ENCODE assay signal across 15 cellular contexts in the genomic region with DNA sequence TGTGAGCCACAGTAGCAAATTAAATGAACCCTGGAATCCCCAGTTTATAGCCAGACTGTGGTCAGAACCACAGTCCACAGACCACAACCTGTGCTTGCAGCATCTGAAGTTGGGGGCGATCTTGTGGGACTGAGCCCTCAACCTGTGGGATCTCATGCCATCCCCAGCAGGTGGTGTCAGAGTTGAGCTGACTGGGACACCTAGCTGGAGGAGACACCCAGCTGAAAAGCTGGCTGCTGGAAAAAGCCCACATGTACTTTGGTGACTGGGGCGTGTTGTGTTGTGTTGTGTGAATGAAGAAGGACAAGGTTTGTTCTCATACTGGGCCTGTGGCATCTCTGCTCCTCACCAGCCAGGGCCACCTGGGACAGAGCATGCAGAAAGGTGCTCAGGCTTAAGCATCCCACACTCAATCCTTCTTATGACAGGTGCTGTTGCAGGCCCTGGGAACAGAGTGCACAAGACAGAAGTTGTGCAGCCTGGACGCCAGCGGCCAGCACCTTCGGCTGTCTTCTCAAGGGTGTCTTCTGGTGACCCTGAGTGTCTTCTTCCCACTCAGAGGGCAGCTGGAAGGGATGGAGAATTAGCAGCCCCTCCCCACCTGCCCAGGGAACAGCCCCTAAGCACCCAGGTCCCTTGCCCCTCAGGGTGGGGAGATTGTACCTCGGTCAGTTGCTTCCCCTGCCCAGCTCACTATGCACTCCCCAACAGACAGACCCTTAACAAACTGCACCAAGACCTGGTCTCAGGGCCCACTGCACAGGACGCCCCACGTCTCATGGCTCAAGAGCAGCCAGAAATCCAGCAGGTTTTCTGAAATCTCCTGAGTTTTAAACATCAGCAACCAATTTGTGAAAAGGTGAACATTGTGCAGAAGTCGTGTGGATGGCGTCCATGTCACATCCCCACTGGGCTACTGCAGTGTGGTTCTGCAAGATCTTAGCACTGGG. TPM values are rescaled to one million over a fixed set of nuclear protein-coding genes. Genes with fewer than 3 reads are reported as not detected.
A peak's percentile ranks its signal among the peaks of the same experiment; 100 is the strongest.
DNase-seq lines count a peak whose midpoint lies in the region; ATAC-seq, FAIRE-seq and TF ChIP-seq lines count a peak whose summit lies in the region.
"Had no signal": no experiment of that assay in that cellular context is flagged by ENCODE, and none has a peak within 500 bp of the region (broad histone marks: within the 10 kb centered on the region; RNA-seq: fewer than 3 reads in every experiment).

No MANE protein-coding gene starts in this region.

- no peaks in the 10 kb centered on the region for H3K9me3 ChIP-seq in heart left ventricle
- H3K9me3 ChIP-seq in right lobe of liver = no peaks in the 10 kb centered on the region

- peak in 3 of 5 donors; percentile 3 to 35 (median 7) for DNase-seq in heart left ventricle
- no peak for DNase-seq in left ventricle myocardium superior
- DNase-seq in RPMI8226 = peak; percentile 50
- DNase-seq in right lobe of liver = peak in 2 of 3 donors; percentile 20 to 39
- DNase-seq in GM12892 (ENCODE audit: insufficient read length) = no peak
- DNase-seq: AML-193; CD8-positive, alpha-beta T cell; H7; NCI-H1436; NCI-H2029 treated with DMSO at 0.1 percent for 48 hours; NCI-H524 treated with DMSO at 0.1 percent for 48 hours had no signal

- 77 to 88% (median 86%) methylated on average over 7 to 10 of the region's 10 CpGs for WGBS in heart left ventricle, 4 donors
- 81% methylated on average over 2 of the region's 10 CpGs for WGBS in right lobe of liver (ENCODE audit: insufficient coverage, low coverage, low lambda C conversion rate, missing lambda C conversion rate)

- intact Hi-C loops in heart left ventricle (cut with DNase I) (loop anchor here (2.0 to 10.0 kb wide), 8 partner anchors 48 to 1028 kb away; a partner anchor contains a TSS), left ventricle myocardium superior (cut with micrococcal nuclease) (no loop called here), right lobe of liver (cut with DNase I) (no loop called here)

- no peak for ATAC-seq in heart left ventricle
- ATAC-seq in left ventricle myocardium superior = no peak
- no peak for ATAC-seq in right lobe of liver
- no peak for ATAC-seq in HG03025 (IDR thresholded peaks at IDR 0.05; ENCODE audit: low FRiP score, unreplicated experiment)
- ATAC-seq in GM18907 (IDR thresholded peaks at IDR 0.05; ENCODE audit: unreplicated experiment) = no peak
- ATAC-seq: CD8-positive, alpha-beta T cell had no signal

- FAIRE-seq in GM12892 (lab: Jason Lieb, UNC) = no peak

- H3K36me3 ChIP-seq in heart left ventricle (no peaks in the 10 kb centered on the region), right lobe of liver (no peaks in the 10 kb centered on the region)

- TF ChIP-seq POLR2A in heart left ventricle (IDR thresholded peaks at IDR 0.05) (no peak), right lobe of liver (IDR thresholded peaks at IDR 0.05) (no peak), GM12892 (IDR thresholded peaks at IDR 0.05; ENCODE audit: low read depth, low read length) (no peak)

- peaks cover 0 to 15% (median 4%) of the 10 kb centered on the region in 12 donors for H3K4me1 ChIP-seq in heart left ventricle
- peaks cover 0 to 49% (median 17%) of the 10 kb centered on the region in 4 donors for H3K4me1 ChIP-seq in right lobe of liver

- TF ChIP-seq CTCF in heart left ventricle (IDR thresholded peaks at IDR 0.05) = no peak
- TF ChIP-seq CTCF in right lobe of liver (IDR thresholded peaks at IDR 0.05) = peak in 1 of 4 donors; percentile 6

- H3K4me3 ChIP-seq in heart left ventricle (no peak overlapping the region), right lobe of liver (no peak overlapping the region)
- H3K4me3 ChIP-seq: SK-N-MC had no signal

- H3K27ac ChIP-seq in heart left ventricle = no peak overlapping the region
- no peak overlapping the region for H3K27ac ChIP-seq in right lobe of liver
- H3K27ac ChIP-seq: SK-N-MC had no signal

- H3K27me3 ChIP-seq in heart left ventricle (peaks cover 0 to 23% (median 7%) of the 10 kb centered on the region in 9 donors), right lobe of liver (no peaks in the 10 kb centered on the region)

RNA-seq across cellular contexts. Expression of a gene that starts 2.2 kb away (rescaled TPM):
- total RNA-seq in heart left ventricle (not detected), left ventricle myocardium superior (not detected), right lobe of liver (100 to 1,000 TPM in 1 of 6 experiments, 10 to 100 TPM in 5; 15.1 to 101 (median 55.8) TPM)
- polyA plus RNA-seq in heart left ventricle = not detected
- not detected for polyA plus RNA-seq in GM12892 (2012; ENCODE audit: missing spikeins)
- total RNA-seq: CD8-positive, alpha-beta T cell; H7; HT-29 had no signal

RNA-seq across cellular contexts. Expression of a gene that starts 4.2 kb away (rescaled TPM):
- total RNA-seq in heart left ventricle (1 to 10 TPM in 1 of 9 donors, under 1 TPM in 7, not detected in 1; 0.30 to 2.3 (median 0.48) TPM), left ventricle myocardium superior (0.45 TPM), right lobe of liver (10 to 100 TPM; 23.5 to 48.9 (median 28.2) TPM)
- polyA plus RNA-seq in heart left ventricle = under 1 TPM; 0.07 to 0.15 TPM
- polyA plus RNA-seq in GM12892 (2012; ENCODE audit: missing spikeins) = not detected
- total RNA-seq: CD8-positive, alpha-beta T cell had no signal

RNA-seq across cellular contexts. Expression of a gene that starts 39.0 kb away (rescaled TPM):
- total RNA-seq in heart left ventricle (not detected), left ventricle myocardium superior (not detected), right lobe of liver (not detected)
- polyA plus RNA-seq in heart left ventricle = not detected
- not detected for polyA plus RNA-seq in GM12892 (2012; ENCODE audit: missing spikeins)
- total RNA-seq: CD8-positive, alpha-beta T cell; H7; HT-29 had no signal

RNA-seq across cellular contexts. Expression of a gene that starts 44.1 kb away (rescaled TPM):
- total RNA-seq in heart left ventricle (10 to 100 TPM; 15.4 to 40.3 (median 20.2) TPM), left ventricle myocardium superior (17.9 TPM), right lobe of liver (10 to 100 TPM; 16.4 to 30.2 (median 24.0) TPM)
- 10 to 100 TPM in 1 of 2 donors, 1 to 10 TPM in 1; 8.7 to 10.9 TPM for polyA plus RNA-seq in heart left ventricle
- polyA plus RNA-seq in GM12892 (2012; ENCODE audit: missing spikeins) = 6.4 TPM

Comparison
In these comparisons a context has a peak if more than half of its experiments do, and no peak if none do; other contexts are left out.
1. DNase-seq: peak in heart left ventricle (3 of 5), RPMI8226 (single experiment) and right lobe of liver (2 of 3); none in left ventricle myocardium superior (single experiment) and GM12892 (single experiment).
2. intact Hi-C loops: an anchor here in heart left ventricle (2.0 to 10.0 kb wide); none called in left ventricle myocardium superior and right lobe of liver.
3. RNA of a gene that starts 2.2 kb away (total RNA-seq): 15.1 to 101 TPM in right lobe of liver; not detected in heart left ventricle and not detected in left ventricle myocardium superior (single experiment); every median in the first group is over 10 times any median in the second.
4. RNA of a gene that starts 4.2 kb away (total RNA-seq): 23.5 to 48.9 TPM in right lobe of liver; 0.45 TPM in left ventricle myocardium superior (single experiment) and 0.30 to 2.3 TPM in heart left ventricle; every median in the first group is over 4 times any median in the second.